In genomic region chr6:149060985-149061760, GRCh38 we compare ENCODE assay signal across 9 cellular contexts.
DNase-seq lines count a peak whose midpoint lies in the region; ATAC-seq and TF ChIP-seq lines count a peak whose summit lies in the region.
"Had no signal": no experiment of that assay in that cellular context is flagged by ENCODE, and none has a peak within 500 bp of the region (broad histone marks: within the 10 kb centered on the region; RNA-seq: fewer than 3 reads in every experiment).

No MANE protein-coding gene starts in this region.

- no peak overlapping the region for H2AK5ac ChIP-seq in IMR-90 (ENCODE audit: low read depth, low read length)

- DNase-seq in AG10803 (ENCODE audit: low read depth), result peak; percentile 20
- peak; percentile 70 for DNase-seq in IMR-90
- DNase-seq in SHP77 (lab: John Stamatoyannopoulos, UW), result peak; percentile 92 to 93
- DNase-seq in fibroblast of villous mesenchyme (ENCODE audit: low read depth), result peak; percentile 82
- no peak for DNase-seq in activated effector memory CD4-positive, alpha-beta T cell treated with Interleukin-2 at 50 U/mL for 16 hours
- no peak for DNase-seq in GM19238 (ENCODE audit: insufficient read length, low spot score)
- no peak for DNase-seq in aorta
- DNase-seq: NCI-H446 had no signal

- H2BK120ac ChIP-seq in IMR-90 (ENCODE audit: low read depth, low read length), result no peak overlapping the region

- H2BK5ac ChIP-seq in IMR-90 (ENCODE audit: low read depth, low read length, poor library complexity, severe bottlenecking), result no peak overlapping the region

- H3K27me3 ChIP-seq in IMR-90 (ENCODE audit: control insufficient read depth, insufficient read depth, low read length) (no peaks in the 10 kb centered on the region), aorta (ENCODE audit: control insufficient read depth in 1 of 2, insufficient read depth in 2 of 2, low read length in 1 of 2) (no peaks in the 10 kb centered on the region)

- H3K4me3 ChIP-seq in AG10803 (ENCODE audit: low read length) (no peak overlapping the region), IMR-90 (ENCODE audit: insufficient read depth, low read depth, low read length) (no peak overlapping the region), fibroblast of villous mesenchyme (ENCODE audit: low read depth, low read length) (no peak overlapping the region), aorta (ENCODE audit: low read length in 2 of 2) (no peak overlapping the region)

- H2AK9ac ChIP-seq in IMR-90 (replicated peaks; ENCODE audit: low read depth, low read length, poor library complexity), result peak overlapping the region; percentile 19

- dilution Hi-C loops in IMR-90 (cut with HindIII; ENCODE audit: low sequenced_read_pairs, unreplicated experiment), result no loop called here

- no peak overlapping the region for H4K5ac ChIP-seq in IMR-90 (ENCODE audit: low read depth, low read length)

- H2BK20ac ChIP-seq in IMR-90 (ENCODE audit: low read depth, low read length), result no peak overlapping the region

- no peak overlapping the region for H3K56ac ChIP-seq in IMR-90 (ENCODE audit: extremely low read depth, insufficient read depth, low read length)

- H3K14ac ChIP-seq in IMR-90 (replicated peaks; ENCODE audit: low read depth, low read length), result no peak overlapping the region; the same call in 1 of the 2 replicates

- H3K79me1 ChIP-seq in IMR-90 (ENCODE audit: low read depth in 1 of 2, low read length in 2 of 2), result no peaks in the 10 kb centered on the region

- H2AFZ ChIP-seq in IMR-90 (replicated peaks; ENCODE audit: low read length, poor library complexity), result peak overlapping the region; percentile 12

- no peak overlapping the region for H3K27ac ChIP-seq in IMR-90 (ENCODE audit: insufficient read depth, low read length)
- H3K27ac ChIP-seq in aorta (ENCODE audit: low read depth in 1 of 2, low read length in 2 of 2), result no peak overlapping the region

- WGBS in IMR-90 (ENCODE audit: extremely low coverage in 2 of 2, insufficient read length in 1 of 2), 2 experiments, result 18% methylated on average over 4 of the region's 12 CpGs; no CpG with 5 or more reads in 1 of the 2 experiments
- WGBS in aorta, 2 donors, result 52 to 55% methylated on average over 12 of the region's 12 CpGs

- no peak for TF ChIP-seq POLR2A in IMR-90 (IDR thresholded peaks at IDR 0.05; ENCODE audit: low read depth, low read length)

- TF ChIP-seq CTCF in AG10803 (conservative IDR thresholded peaks at IDR 0.05; ENCODE audit: low read length), result no peak
- TF ChIP-seq CTCF in IMR-90 (conservative IDR thresholded peaks at IDR 0.05; ENCODE audit: low read depth, low read length), result no peak
- no peak for TF ChIP-seq CTCF in fibroblast of villous mesenchyme (IDR thresholded peaks at IDR 0.05; ENCODE audit: insufficient read depth, low read depth, low read length)

- CTCF ChIA-PET in IMR-90 (lab: Yijun Ruan, JAX), result interaction anchor here (0.9 to 1.2 kb wide), 2 partner anchors 14 to 19 kb away, joined by 3 to 5 read pairs; no protein-coding TSS in a partner anchor

- no peaks in the 10 kb centered on the region for H3K9me1 ChIP-seq in IMR-90 (ENCODE audit: insufficient read depth, low read length)

- POLR2A ChIA-PET in IMR-90 (lab: Charles Lee; ENCODE audit: unreplicated experiment), result no interaction called here

- no TSS peak for BruUV-seq in IMR-90 (replicated peaks; lab: Mats Ljungman, UMichigan)

- intact Hi-C loops in IMR-90 (cut with micrococcal nuclease), result no loop called here
- intact Hi-C loops in aorta (cut with DNase I), result no loop called here

- H3K36me3 ChIP-seq in IMR-90 (ENCODE audit: control insufficient read depth, insufficient read depth, low read length) (no peaks in the 10 kb centered on the region), aorta (ENCODE audit: control insufficient read depth in 1 of 2, insufficient read depth in 2 of 2, low read length in 1 of 2) (no peaks in the 10 kb centered on the region)

- no peak overlapping the region for H3K18ac ChIP-seq in IMR-90 (ENCODE audit: low read depth, low read length)

- H4K20me1 ChIP-seq in IMR-90 (ENCODE audit: insufficient read depth, low read length), result 0 out of 2 replicates have a peak, but pooled peaks cover 3% of the 10 kb centered on the region

- H3K4ac ChIP-seq in IMR-90 (ENCODE audit: low read depth, low read length), result no peak overlapping the region

- TF ChIP-seq RAD21 in IMR-90 (IDR thresholded peaks at IDR 0.05; ENCODE audit: low read length), result no peak

- 0 out of 2 replicates have a peak overlapping the region, but pooled peaks have one; percentile 0 for H3K4me2 ChIP-seq in IMR-90 (ENCODE audit: low read depth, low read length)

- peaks cover 16% of the 10 kb centered on the region for H3K4me1 ChIP-seq in IMR-90 (ENCODE audit: control insufficient read depth, insufficient read depth, low read length)
- H3K4me1 ChIP-seq in aorta (ENCODE audit: control insufficient read depth in 1 of 2, insufficient read depth in 2 of 2, low read length in 2 of 2), result peaks cover 3 to 4% of the 10 kb centered on the region in 2 donors

- H3K9me3 ChIP-seq in IMR-90 (ENCODE audit: control insufficient read depth, insufficient read depth, low read length) (no peaks in the 10 kb centered on the region), aorta (ENCODE audit: control insufficient read depth, low read length) (no peaks in the 10 kb centered on the region)

- H4K91ac ChIP-seq in IMR-90 (ENCODE audit: insufficient read depth, low read depth, low read length), result no peak overlapping the region

- no peak overlapping the region for H2BK15ac ChIP-seq in IMR-90 (ENCODE audit: low read depth, low read length)

- ATAC-seq in IMR-90 (ENCODE audit: low read depth) (peak; percentile 49), HG03565 (IDR thresholded peaks at IDR 0.05; ENCODE audit: unreplicated experiment) (no peak), aorta (ENCODE audit: low FRiP score) (no peak)

- peak overlapping the region in 1 of 2 experiments; percentile 56; a peak in 1 of 4 replicates for H4K8ac ChIP-seq in IMR-90 (ENCODE audit: low read depth in 2 of 2, low read length in 2 of 2)

- H3K9ac ChIP-seq in IMR-90 (ENCODE audit: low read depth, low read length), result no peak overlapping the region

- in situ Hi-C loops in IMR-90 (cut with MboI; ENCODE audit: low sequenced_read_pairs), result no loop called here

- H3K23ac ChIP-seq in IMR-90 (ENCODE audit: low read depth, low read length), result no peak overlapping the region

TF ChIP-seq in IMR-90, 13 proteins besides CTCF, POLR2A, EP300 and RAD21:
- no peak for TF ChIP-seq FOS (IDR thresholded peaks at IDR 0.05; ENCODE audit: low read depth, low read length)
- TF ChIP-seq NFE2L2 (IDR thresholded peaks at IDR 0.05; ENCODE audit: low read depth, low read length), result no peak
- no peak for TF ChIP-seq SMC3 (IDR thresholded peaks at IDR 0.05; ENCODE audit: low read depth, low read length)
- TF ChIP-seq MAZ (IDR thresholded peaks at IDR 0.05; ENCODE audit: borderline replicate concordance, low read depth, low read length), result no peak
- no peak for TF ChIP-seq MXI1 (IDR thresholded peaks at IDR 0.05; ENCODE audit: borderline replicate concordance, low read depth, low read length)
- no peak for TF ChIP-seq BHLHE40 (IDR thresholded peaks at IDR 0.05; ENCODE audit: low read depth, low read length)
- TF ChIP-seq CHD1 (IDR thresholded peaks at IDR 0.05; ENCODE audit: low read depth, low read length), result no peak
- no peak for TF ChIP-seq MAFK (IDR thresholded peaks at IDR 0.05; ENCODE audit: low read depth, low read length)
- TF ChIP-seq USF2 (IDR thresholded peaks at IDR 0.05; ENCODE audit: low read depth, low read length), result no peak
- TF ChIP-seq RFX5 (IDR thresholded peaks at IDR 0.05; ENCODE audit: low read depth, low read length), result no peak
- no peak for TF ChIP-seq RCOR1 (IDR thresholded peaks at IDR 0.05; ENCODE audit: insufficient replicate concordance, low read length)
- no peak for TF ChIP-seq CEBPB (IDR thresholded peaks at IDR 0.05; ENCODE audit: low read depth, low read length)
- no peak for TF ChIP-seq ELK1 (IDR thresholded peaks at IDR 0.05; ENCODE audit: borderline replicate concordance, low read depth, low read length)

Comparison
In these comparisons a context has a peak if more than half of its experiments do, and no peak if none do; other contexts are left out.
1. DNase-seq: peak in AG10803 (single experiment), IMR-90 (single experiment), SHP77 (2 of 2) and fibroblast of villous mesenchyme (single experiment); none in activated effector memory CD4-positive, alpha-beta T cell treated with Interleukin-2 at 50 U/mL for 16 hours (single experiment), GM19238 (single experiment) and aorta (0 of 2).